1 cellular context compared by ENCODE assay signal in the genomic region with DNA sequence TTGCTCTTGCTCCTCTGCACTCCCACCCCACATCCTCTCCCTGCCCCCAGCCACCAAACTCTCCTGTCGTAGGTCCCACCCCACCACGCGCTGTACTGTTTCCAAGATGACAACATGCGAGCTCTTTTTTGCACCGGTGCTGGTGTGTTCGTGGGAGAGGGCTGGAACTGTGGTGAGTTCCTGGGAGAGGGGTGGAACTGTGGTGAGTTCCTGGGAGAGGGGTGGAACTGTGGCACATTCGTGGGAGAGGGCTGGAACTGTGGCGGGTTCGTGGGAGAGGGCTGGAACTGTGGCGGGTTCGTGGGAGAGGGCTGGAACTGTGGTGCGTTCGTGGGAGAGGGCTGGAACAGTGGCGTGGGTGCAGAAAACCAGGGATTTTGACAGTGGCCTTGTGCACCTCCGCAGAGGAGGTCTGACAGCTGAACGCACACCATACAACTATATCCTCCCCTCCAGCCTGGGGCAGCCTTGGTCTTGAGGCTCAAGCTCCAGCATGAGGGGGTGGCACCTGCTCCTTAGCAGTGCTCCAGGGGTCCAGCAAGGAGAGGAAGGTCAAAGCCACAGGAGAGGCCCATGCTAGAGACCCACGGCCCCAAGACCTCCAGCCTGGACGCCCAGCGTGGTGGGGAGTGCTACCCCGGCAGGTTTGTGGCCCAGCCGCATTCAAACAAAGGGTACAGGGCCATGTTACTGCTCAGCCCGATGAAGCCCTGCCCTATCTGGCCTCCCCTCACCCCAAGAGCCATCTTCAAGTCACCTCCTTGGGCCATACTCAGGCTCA.
TF ChIP-seq lines count a peak whose summit lies in the region.

No MANE protein-coding gene starts in this region.

TF ChIP-seq in HepG2, 621 proteins besides CTCF, POLR2A, EP300 and RAD21:
- 0 out of 2 replicates have a peak, but pooled peaks have one; percentile 22 for TF ChIP-seq THAP9 (CRISPR knock-in tag; IDR thresholded peaks at IDR 0.05; ENCODE audit: borderline replicate concordance)
- TF ChIP-seq UBTF (CRISPR knock-in tag; IDR thresholded peaks at IDR 0.05) = 0 out of 2 replicates have a peak, but pooled peaks have one; percentile 31
- no peak for TF ChIP-seq ZBTB20 (CRISPR knock-in tag; IDR thresholded peaks at IDR 0.05; ENCODE audit: borderline replicate concordance, low read depth)
- TF ChIP-seq ZNF256 (CRISPR knock-in tag; conservative IDR thresholded peaks at IDR 0.05) = no peak
- no peak for TF ChIP-seq ZNF782 (CRISPR knock-in tag; IDR thresholded peaks at IDR 0.05; ENCODE audit: borderline replicate concordance)
- TF ChIP-seq, protein P1, sequence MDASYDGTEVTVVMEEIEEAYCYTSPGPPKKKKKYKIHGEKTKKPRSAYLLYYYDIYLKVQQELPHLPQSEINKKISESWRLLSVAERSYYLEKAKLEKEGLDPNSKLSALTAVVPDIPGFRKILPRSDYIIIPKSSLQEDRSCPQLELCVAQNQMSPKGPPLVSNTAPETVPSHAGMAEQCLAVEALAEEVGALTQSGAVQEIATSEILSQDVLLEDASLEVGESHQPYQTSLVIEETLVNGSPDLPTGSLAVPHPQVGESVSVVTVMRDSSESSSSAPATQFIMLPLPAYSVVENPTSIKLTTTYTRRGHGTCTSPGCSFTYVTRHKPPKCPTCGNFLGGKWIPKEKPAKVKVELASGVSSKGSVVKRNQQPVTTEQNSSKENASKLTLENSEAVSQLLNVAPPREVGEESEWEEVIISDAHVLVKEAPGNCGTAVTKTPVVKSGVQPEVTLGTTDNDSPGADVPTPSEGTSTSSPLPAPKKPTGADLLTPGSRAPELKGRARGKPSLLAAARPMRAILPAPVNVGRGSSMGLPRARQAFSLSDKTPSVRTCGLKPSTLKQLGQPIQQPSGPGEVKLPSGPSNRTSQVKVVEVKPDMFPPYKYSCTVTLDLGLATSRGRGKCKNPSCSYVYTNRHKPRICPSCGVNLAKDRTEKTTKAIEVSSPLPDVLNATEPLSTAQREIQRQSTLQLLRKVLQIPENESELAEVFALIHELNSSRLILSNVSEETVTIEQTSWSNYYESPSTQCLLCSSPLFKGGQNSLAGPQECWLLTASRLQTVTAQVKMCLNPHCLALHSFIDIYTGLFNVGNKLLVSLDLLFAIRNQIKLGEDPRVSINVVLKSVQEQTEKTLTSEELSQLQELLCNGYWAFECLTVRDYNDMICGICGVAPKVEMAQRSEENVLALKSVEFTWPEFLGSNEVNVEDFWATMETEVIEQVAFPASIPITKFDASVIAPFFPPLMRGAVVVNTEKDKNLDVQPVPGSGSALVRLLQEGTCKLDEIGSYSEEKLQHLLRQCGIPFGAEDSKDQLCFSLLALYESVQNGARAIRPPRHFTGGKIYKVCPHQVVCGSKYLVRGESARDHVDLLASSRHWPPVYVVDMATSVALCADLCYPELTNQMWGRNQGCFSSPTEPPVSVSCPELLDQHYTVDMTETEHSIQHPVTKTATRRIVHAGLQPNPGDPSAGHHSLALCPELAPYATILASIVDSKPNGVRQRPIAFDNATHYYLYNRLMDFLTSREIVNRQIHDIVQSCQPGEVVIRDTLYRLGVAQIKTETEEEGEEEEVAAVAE (CRISPR knock-in tag; IDR thresholded peaks at IDR 0.05; ENCODE audit: borderline replicate concordance) = no peak
- TF ChIP-seq SALL1 (CRISPR knock-in tag; IDR thresholded peaks at IDR 0.05) = no peak
- TF ChIP-seq, protein P2, sequence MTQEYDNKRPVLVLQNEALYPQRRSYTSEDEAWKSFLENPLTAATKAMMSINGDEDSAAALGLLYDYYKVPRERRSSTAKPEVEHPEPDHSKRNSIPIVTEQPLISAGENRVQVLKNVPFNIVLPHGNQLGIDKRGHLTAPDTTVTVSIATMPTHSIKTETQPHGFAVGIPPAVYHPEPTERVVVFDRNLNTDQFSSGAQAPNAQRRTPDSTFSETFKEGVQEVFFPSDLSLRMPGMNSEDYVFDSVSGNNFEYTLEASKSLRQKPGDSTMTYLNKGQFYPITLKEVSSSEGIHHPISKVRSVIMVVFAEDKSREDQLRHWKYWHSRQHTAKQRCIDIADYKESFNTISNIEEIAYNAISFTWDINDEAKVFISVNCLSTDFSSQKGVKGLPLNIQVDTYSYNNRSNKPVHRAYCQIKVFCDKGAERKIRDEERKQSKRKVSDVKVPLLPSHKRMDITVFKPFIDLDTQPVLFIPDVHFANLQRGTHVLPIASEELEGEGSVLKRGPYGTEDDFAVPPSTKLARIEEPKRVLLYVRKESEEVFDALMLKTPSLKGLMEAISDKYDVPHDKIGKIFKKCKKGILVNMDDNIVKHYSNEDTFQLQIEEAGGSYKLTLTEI (CRISPR knock-in tag; conservative IDR thresholded peaks at IDR 0.05) = no peak
- no peak for TF ChIP-seq ZNF547 (CRISPR knock-in tag; IDR thresholded peaks at IDR 0.05)
- TF ChIP-seq AGO2 (optimal IDR thresholded peaks at IDR 0.05; ENCODE audit: low read depth, low read length) = peak; percentile 36
- TF ChIP-seq AKNA (CRISPR knock-in tag; IDR thresholded peaks at IDR 0.05; ENCODE audit: borderline replicate concordance) = no peak
- no peak for TF ChIP-seq ZNF75D (CRISPR knock-in tag; IDR thresholded peaks at IDR 0.05; ENCODE audit: borderline replicate concordance)
